In the genomic region with DNA sequence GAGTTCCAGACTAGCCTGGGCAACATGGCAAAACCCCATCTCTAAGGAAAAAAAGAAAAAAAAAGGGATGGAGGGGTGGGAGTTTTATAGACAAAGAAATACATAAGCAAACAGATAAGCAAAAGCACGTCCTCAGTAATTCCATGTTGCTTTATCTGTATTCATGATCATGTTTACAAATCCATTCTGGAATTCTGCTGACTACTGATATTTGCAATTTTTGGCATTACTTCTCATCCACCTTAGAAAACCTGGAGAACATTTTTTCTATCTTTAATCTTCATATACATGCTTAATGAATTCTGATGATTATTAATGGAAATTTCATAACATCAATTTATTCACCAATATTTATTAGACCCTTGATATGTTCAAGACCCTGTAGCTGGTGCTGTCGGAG, we compare ENCODE assay signal across 1 cellular context.
TF ChIP-seq lines count a peak whose summit lies in the region.

No MANE protein-coding gene starts in this region.

TF ChIP-seq in HepG2, 621 proteins besides CTCF, POLR2A, EP300 and RAD21:
- TF ChIP-seq CBX5 (CRISPR knock-in tag; IDR thresholded peaks at IDR 0.05; ENCODE audit: borderline replicate concordance) (no peak), MAFK (conservative IDR thresholded peaks at IDR 0.05 in 1 of 2, IDR thresholded peaks at IDR 0.05 in 1 of 2; ENCODE audit: low read length in 2 of 2) (peak; percentile 78 to 91), MAFF (IDR thresholded peaks at IDR 0.05; ENCODE audit: low read depth, low read length) (peak; percentile 81), RFX1 (IDR thresholded peaks at IDR 0.05) (no peak)
- TF ChIP-seq, protein P1, sequence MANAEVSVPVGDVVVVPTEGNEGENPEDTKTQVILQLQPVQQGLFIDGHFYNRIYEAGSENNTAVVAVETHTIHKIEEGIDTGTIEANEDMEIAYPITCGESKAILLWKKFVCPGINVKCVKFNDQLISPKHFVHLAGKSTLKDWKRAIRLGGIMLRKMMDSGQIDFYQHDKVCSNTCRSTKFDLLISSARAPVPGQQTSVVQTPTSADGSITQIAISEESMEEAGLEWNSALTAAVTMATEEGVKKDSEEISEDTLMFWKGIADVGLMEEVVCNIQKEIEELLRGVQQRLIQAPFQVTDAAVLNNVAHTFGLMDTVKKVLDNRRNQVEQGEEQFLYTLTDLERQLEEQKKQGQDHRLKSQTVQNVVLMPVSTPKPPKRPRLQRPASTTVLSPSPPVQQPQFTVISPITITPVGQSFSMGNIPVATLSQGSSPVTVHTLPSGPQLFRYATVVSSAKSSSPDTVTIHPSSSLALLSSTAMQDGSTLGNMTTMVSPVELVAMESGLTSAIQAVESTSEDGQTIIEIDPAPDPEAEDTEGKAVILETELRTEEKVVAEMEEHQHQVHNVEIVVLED (CRISPR knock-in tag; IDR thresholded peaks at IDR 0.05; ENCODE audit: borderline replicate concordance) = no peak
